In genomic region chr5:139296198-139296597, GRCh38 we compare ENCODE assay signal across 13 cellular contexts. TPM values are rescaled to one million over a fixed set of nuclear protein-coding genes. Genes with fewer than 3 reads are reported as not detected.
DNase-seq lines count a peak whose midpoint lies in the region; ATAC-seq and TF ChIP-seq lines count a peak whose summit lies in the region.
"Had no signal": no experiment of that assay in that cellular context is flagged by ENCODE, and none has a peak within 500 bp of the region (broad histone marks: within the 10 kb centered on the region; RNA-seq: fewer than 3 reads in every experiment).

No MANE protein-coding gene starts in this region.

- peak overlapping the region; percentile 98 for H3K27ac Mint-ChIP-seq in Calu3 (ENCODE audit: unreplicated experiment)
- peak overlapping the region; percentile 83 for H3K27ac Mint-ChIP-seq in nephron progenitor cell

- H3K27me3 ChIP-seq in Karpas-422 (ENCODE audit: low read length) (no peaks in the 10 kb centered on the region), breast epithelium (no peaks in the 10 kb centered on the region)

- H3K27ac ChIP-seq in Karpas-422 (ENCODE audit: low read length) (no peak overlapping the region), breast epithelium (peak overlapping the region; percentile 36 to 100)

- H3K4me1 Mint-ChIP-seq in Calu3 (ENCODE audit: low read depth, unreplicated experiment) (peaks cover 53% of the 10 kb centered on the region), nephron progenitor cell (peaks cover 51% of the 10 kb centered on the region)

- BruUV-seq in Calu3 (replicated peaks; lab: Mats Ljungman, UMichigan): no TSS peak

- no peak for DNase-seq in Calu3
- DNase-seq in Karpas-422: no peak
- DNase-seq in breast epithelium (ENCODE audit: low spot score in 2 of 2): no peak
- no peak for DNase-seq in nephron progenitor cell
- no peak for DNase-seq in T1000 (lab: John Stamatoyannopoulos, UW)
- DNase-seq in AG08395 (ENCODE audit: low spot score): no peak
- DNase-seq: effector CD8-positive, alpha-beta T cell; GDM1; MV-4-11; small intestine; stimulated activated naive CD4-positive, alpha-beta T cell treated with Interleukin-2 at 50 U/mL for 16 hours had no signal

- H3K4me1 ChIP-seq in Karpas-422 (ENCODE audit: low read length): peaks cover 63% of the 10 kb centered on the region
- peaks cover 0 to 17% of the 10 kb centered on the region in 2 donors for H3K4me1 ChIP-seq in breast epithelium

- TF ChIP-seq POLR2A in breast epithelium (IDR thresholded peaks at IDR 0.05): no peak

- no peaks in the 10 kb centered on the region for H3K27me3 Mint-ChIP-seq in Calu3 (ENCODE audit: unreplicated experiment)
- H3K27me3 Mint-ChIP-seq in nephron progenitor cell (ENCODE audit: low read depth, poor library complexity): peaks cover 2% of the 10 kb centered on the region

- H3K79me2 ChIP-seq in Karpas-422 (ENCODE audit: low read length): peaks cover 83% of the 10 kb centered on the region

- TF ChIP-seq CTCF in Calu3 (IDR thresholded peaks at IDR 0.05; ENCODE audit: unreplicated experiment) (no peak), breast epithelium (IDR thresholded peaks at IDR 0.05) (no peak), nephron progenitor cell (IDR thresholded peaks at IDR 0.05) (no peak)

- H3K36me3 ChIP-seq in Karpas-422 (ENCODE audit: insufficient read depth, low read length) (peaks cover 16% of the 10 kb centered on the region; the same call in 1 of the 2 replicates), breast epithelium (no peaks in the 10 kb centered on the region)

- no peaks in the 10 kb centered on the region for H3K9me3 ChIP-seq in Karpas-422 (ENCODE audit: low read length)
- H3K9me3 ChIP-seq in breast epithelium: no peaks in the 10 kb centered on the region

- peak overlapping the region; percentile 92 for H3K4me2 ChIP-seq in Karpas-422 (ENCODE audit: low read depth, low read length, poor library complexity, severe bottlenecking)

- H3K9me3 Mint-ChIP-seq in Calu3 (ENCODE audit: low read depth, unreplicated experiment) (no peaks in the 10 kb centered on the region), nephron progenitor cell (peaks cover under 1% of the 10 kb centered on the region)

- H3K4me3 Mint-ChIP-seq in Calu3 (ENCODE audit: low read depth, unreplicated experiment) (peak overlapping the region; percentile 98), nephron progenitor cell (peak overlapping the region; percentile 74)

- CTCF ChIA-PET in Calu3 (lab: Charles Lee): no interaction called here

- H3K36me3 Mint-ChIP-seq in Calu3 (ENCODE audit: insufficient read depth, unreplicated experiment) (peaks cover 64% of the 10 kb centered on the region), nephron progenitor cell (ENCODE audit: low read depth) (peaks cover 54% of the 10 kb centered on the region)

- H3K9ac ChIP-seq in Karpas-422 (ENCODE audit: low read length): no peak overlapping the region

- intact Hi-C loops in Calu3 (cut with micrococcal nuclease; ENCODE audit: unreplicated experiment): no loop called here
- intact Hi-C loops in breast epithelium (cut with DNase I; ENCODE audit: low total_unique reads): loop anchor here (10.0 kb wide), 1 partner anchor 99 kb away; the partner anchor contains the start of gene PROB1

- peak overlapping the region; percentile 28 for H3K4me3 ChIP-seq in Karpas-422 (ENCODE audit: low read length)
- H3K4me3 ChIP-seq in breast epithelium: peak overlapping the region in 2 of 3 donors; percentile 24 to 91

- no peak overlapping the region for H2AFZ ChIP-seq in Karpas-422 (ENCODE audit: low read length)

- no peaks in the 10 kb centered on the region for H3K9me2 ChIP-seq in Karpas-422 (replicated peaks; ENCODE audit: insufficient read depth, low read length)

- ATAC-seq in HG02970 (IDR thresholded peaks at IDR 0.05; ENCODE audit: low FRiP score, unreplicated experiment) (no peak), HG03378 (IDR thresholded peaks at IDR 0.05; ENCODE audit: unreplicated experiment) (no peak)

- peaks cover 66% of the 10 kb centered on the region for H4K20me1 ChIP-seq in Karpas-422 (ENCODE audit: insufficient read depth, low read depth, low read length)

RNA-seq across cellular contexts. Expression of gene MATR3, which starts 2.7 kb away (rescaled TPM):
- total RNA-seq in Calu3 (2022): 228 and 230 TPM in 2 replicates
- total RNA-seq in Karpas-422 (2014; rRNA removed; shearing (Covaris generic); ENCODE audit: low replicate concordance): 188 and 245 TPM in 2 replicates
- total RNA-seq in breast epithelium: 100 to 1,000 TPM; 213 to 349 (median 279) TPM

RNA-seq across cellular contexts. Expression of gene PAIP2, which starts 45.5 kb away (rescaled TPM):
- 73.0 and 81.2 TPM in 2 replicates for total RNA-seq in Calu3 (2022)
- 111 and 113 TPM in 2 replicates for total RNA-seq in Karpas-422 (2014; rRNA removed; shearing (Covaris generic); ENCODE audit: low replicate concordance)
- 10 to 100 TPM; 86.3 to 95.4 (median 95.0) TPM for total RNA-seq in breast epithelium
